Comparison of ENCODE assay signal across 30 cellular contexts in genomic region chr10:33111652-33112051, GRCh38.
A peak's percentile ranks its signal among the peaks of the same experiment; 100 is the strongest.
DNase-seq lines count a peak whose midpoint lies in the region; ATAC-seq and TF ChIP-seq lines count a peak whose summit lies in the region.
"Had no signal": no experiment of that assay in that cellular context is flagged by ENCODE, and none has a peak within 500 bp of the region (broad histone marks: within the 10 kb centered on the region; RNA-seq: fewer than 3 reads in every experiment).

No MANE protein-coding gene starts in this region.

- no peak overlapping the region for H3K4me3 ChIP-seq in CD8-positive, alpha-beta memory T cell (ENCODE audit: low read length)
- no peak overlapping the region for H3K4me3 ChIP-seq in effector memory CD4-positive, alpha-beta T cell (ENCODE audit: insufficient read depth, low read depth, low read length, poor library complexity, severe bottlenecking)
- H3K4me3 ChIP-seq in smooth muscle cell = no peak overlapping the region
- H3K4me3 ChIP-seq: GM23338, left lung, ovary, right atrium auricular region, SJCRH30 had no signal

- no peak overlapping the region for H3K27ac ChIP-seq in CD8-positive, alpha-beta memory T cell (ENCODE audit: low read depth, low read length)
- peak overlapping the region; percentile 74 for H3K27ac ChIP-seq in effector memory CD4-positive, alpha-beta T cell (ENCODE audit: insufficient read depth, low read length, poor library complexity, severe bottlenecking)
- H3K27ac ChIP-seq in smooth muscle cell (ENCODE audit: low read depth) = no peak overlapping the region
- H3K27ac ChIP-seq: HL-60, left lung, ovary, right atrium auricular region, SJCRH30 had no signal

- H3K27me3 ChIP-seq in CD8-positive, alpha-beta memory T cell (ENCODE audit: insufficient read depth, low read length, poor library complexity, severe bottlenecking) = no peaks in the 10 kb centered on the region
- H3K27me3 ChIP-seq in effector memory CD4-positive, alpha-beta T cell (replicated peaks; ENCODE audit: control insufficient read depth, insufficient read depth, low read length, poor library complexity, severe bottlenecking) = no peaks in the 10 kb centered on the region
- H3K27me3 ChIP-seq in smooth muscle cell (ENCODE audit: low read depth) = no peaks in the 10 kb centered on the region
- H3K27me3 ChIP-seq: left lung, ovary, right atrium auricular region, SJCRH30 had no signal

- no peak for DNase-seq in activated T-cell treated with anti-CD3 and anti-CD28 coated beads, Interleukin-2, amount 50 U/mL, for 24 hours
- DNase-seq in activated T-cell treated with anti-CD3 and anti-CD28 coated beads, Interleukin-2, amount 50 U/mL, for 48 hours = no peak
- no peak for DNase-seq in CD8-positive, alpha-beta memory T cell
- DNase-seq in effector memory CD4-positive, alpha-beta T cell = no peak
- DNase-seq in progenitor cell of endocrine pancreas (ENCODE audit: low spot score, unreplicated experiment) (no peak), smooth muscle cell (lab: John Stamatoyannopoulos, UW; ENCODE audit: unreplicated experiment) (no peak)
- DNase-seq: activated CD8-positive, alpha-beta T cell treated with anti-CD3 and anti-CD28 coated beads for 36 hours; activated naive CD4-positive, alpha-beta T cell treated with Interleukin-2 at 50 U/mL for 16 hours; activated T-cell treated with anti-CD3 and anti-CD28 coated beads for 4 hours; AML-193; amygdala; COR-L47; DMS79; GF-D8; Kasumi-1; left lung; midbrain; MV-4-11; NCI-H146; NCI-H2107; NCI-H524; ovary; SJCRH30; trophoblast cell had no signal

- CTCF ChIA-PET in CD8-positive, alpha-beta memory T cell (lab: Charles Lee) = interaction anchor here (1.7 kb wide), 1 partner anchor 44 kb away, joined by 4 read pairs; no protein-coding TSS in a partner anchor

- ATAC-seq in GM19455 (IDR thresholded peaks at IDR 0.05; ENCODE audit: unreplicated experiment) = no peak
- ATAC-seq: activated CD8-positive, alpha-beta T cell treated with anti-CD3 and anti-CD28 coated beads for 36 hours; GM23338; left lung had no signal

- 98% methylated on average over 6 of the region's 6 CpGs for WGBS in smooth muscle cell (ENCODE audit: low lambda C conversion rate)

- peaks cover 81% of the 10 kb centered on the region for H3K4me1 ChIP-seq in CD8-positive, alpha-beta memory T cell (ENCODE audit: insufficient read depth, low read length)
- peaks cover 76% of the 10 kb centered on the region for H3K4me1 ChIP-seq in effector memory CD4-positive, alpha-beta T cell (ENCODE audit: control insufficient read depth, insufficient read depth, low read length, poor library complexity, severe bottlenecking)
- peaks cover 26% of the 10 kb centered on the region for H3K4me1 ChIP-seq in smooth muscle cell (ENCODE audit: low read depth)

- H3K36me3 ChIP-seq in CD8-positive, alpha-beta memory T cell (ENCODE audit: insufficient read depth, low read length) = no peaks in the 10 kb centered on the region
- H3K36me3 ChIP-seq in effector memory CD4-positive, alpha-beta T cell (ENCODE audit: control insufficient read depth, insufficient read depth, low read length) = no peaks in the 10 kb centered on the region
- H3K36me3 ChIP-seq in smooth muscle cell (ENCODE audit: low read depth) = no peaks in the 10 kb centered on the region
- H3K36me3 ChIP-seq: left lung, ovary, right atrium auricular region, SJCRH30 had no signal

- H3K79me2 ChIP-seq in smooth muscle cell (ENCODE audit: low read depth) = no peaks in the 10 kb centered on the region

- H3K36me3 Mint-ChIP-seq in activated T-cell treated with anti-CD3 and anti-CD28 coated beads, Interleukin-2, amount 50 U/mL, for 24 hours (ENCODE audit: low read depth) = no peaks in the 10 kb centered on the region
- peaks cover 0 to 2% (median 0%) of the 10 kb centered on the region in 3 donors for H3K36me3 Mint-ChIP-seq in CD8-positive, alpha-beta memory T cell
- H3K36me3 Mint-ChIP-seq in IgD-negative memory B cell (no peaks in the 10 kb centered on the region), progenitor cell of endocrine pancreas (ENCODE audit: insufficient read depth) (no peaks in the 10 kb centered on the region)

- peaks cover 2% of the 10 kb centered on the region for H3K27me3 Mint-ChIP-seq in activated T-cell treated with anti-CD3 and anti-CD28 coated beads, Interleukin-2, amount 50 U/mL, for 24 hours
- H3K27me3 Mint-ChIP-seq in CD8-positive, alpha-beta memory T cell = no peaks in the 10 kb centered on the region
- H3K27me3 Mint-ChIP-seq in IgD-negative memory B cell (peaks cover 2% of the 10 kb centered on the region), progenitor cell of endocrine pancreas (peaks cover 8% of the 10 kb centered on the region)

- no peaks in the 10 kb centered on the region for H4K20me1 ChIP-seq in smooth muscle cell (ENCODE audit: low read depth)

- peaks cover 14% of the 10 kb centered on the region for H3F3A ChIP-seq in smooth muscle cell (ENCODE audit: low read depth)

- H3K4me1 Mint-ChIP-seq in activated T-cell treated with anti-CD3 and anti-CD28 coated beads, Interleukin-2, amount 50 U/mL, for 24 hours (ENCODE audit: low read depth) = peaks cover 82% of the 10 kb centered on the region
- peaks cover 89 to 98% (median 94%) of the 10 kb centered on the region in 3 donors for H3K4me1 Mint-ChIP-seq in CD8-positive, alpha-beta memory T cell
- H3K4me1 Mint-ChIP-seq in IgD-negative memory B cell = peaks cover 65 to 74% (median 74%) of the 10 kb centered on the region in 3 donors
- H3K4me1 Mint-ChIP-seq in progenitor cell of endocrine pancreas (ENCODE audit: low read depth) = peaks cover 9% of the 10 kb centered on the region

- TF ChIP-seq CTCF in progenitor cell of endocrine pancreas (IDR thresholded peaks at IDR 0.05; ENCODE audit: unreplicated experiment) (no peak), smooth muscle cell (IDR thresholded peaks at IDR 0.05; ENCODE audit: borderline replicate concordance, insufficient read depth, poor library complexity, severe bottlenecking) (no peak)

- no peaks in the 10 kb centered on the region for H3K9me3 ChIP-seq in CD8-positive, alpha-beta memory T cell (ENCODE audit: low read length)
- no peaks in the 10 kb centered on the region for H3K9me3 ChIP-seq in effector memory CD4-positive, alpha-beta T cell (ENCODE audit: control insufficient read depth, low read length)
- H3K9me3 ChIP-seq in smooth muscle cell (replicated peaks; ENCODE audit: low read depth) = no peaks in the 10 kb centered on the region
- H3K9me3 ChIP-seq: left lung, ovary, right atrium auricular region, SJCRH30 had no signal

- H2AFZ ChIP-seq in smooth muscle cell (ENCODE audit: low read depth) = no peak overlapping the region
- H2AFZ ChIP-seq: GM23338 had no signal

- H3K4me3 Mint-ChIP-seq in activated T-cell treated with anti-CD3 and anti-CD28 coated beads, Interleukin-2, amount 50 U/mL, for 24 hours = no peak overlapping the region
- peak overlapping the region in 5 of 7 donors; percentile 7 to 80 (median 69) for H3K4me3 Mint-ChIP-seq in CD8-positive, alpha-beta memory T cell
- H3K4me3 Mint-ChIP-seq in IgD-negative memory B cell (peak overlapping the region in 3 of 4 donors; percentile 54 to 83 (median 65)), progenitor cell of endocrine pancreas (ENCODE audit: low read depth) (no peak overlapping the region)
- H3K4me3 Mint-ChIP-seq: activated CD8-positive, alpha-beta T cell treated with anti-CD3 and anti-CD28 coated beads for 36 hours; GM23338; nephron had no signal

- POLR2A ChIA-PET in CD8-positive, alpha-beta memory T cell (lab: Charles Lee) = no interaction called here

- H3K27ac Mint-ChIP-seq in activated T-cell treated with anti-CD3 and anti-CD28 coated beads, Interleukin-2, amount 50 U/mL, for 24 hours = peak overlapping the region; percentile 74
- peak overlapping the region in 7 of 8 donors; percentile 62 to 98 (median 93) for H3K27ac Mint-ChIP-seq in CD8-positive, alpha-beta memory T cell
- peak overlapping the region; percentile 84 to 95 (median 90) for H3K27ac Mint-ChIP-seq in IgD-negative memory B cell
- H3K27ac Mint-ChIP-seq in progenitor cell of endocrine pancreas = no peak overlapping the region
- H3K27ac Mint-ChIP-seq: GM23338 had no signal

- no peak overlapping the region for H3K4me2 ChIP-seq in smooth muscle cell
- H3K4me2 ChIP-seq: GM23338 had no signal

- no peaks in the 10 kb centered on the region for H3K9me3 Mint-ChIP-seq in activated T-cell treated with anti-CD3 and anti-CD28 coated beads, Interleukin-2, amount 50 U/mL, for 24 hours
- H3K9me3 Mint-ChIP-seq in CD8-positive, alpha-beta memory T cell = no peaks in the 10 kb centered on the region
- H3K9me3 Mint-ChIP-seq in IgD-negative memory B cell (no peaks in the 10 kb centered on the region), progenitor cell of endocrine pancreas (ENCODE audit: low read depth) (no peaks in the 10 kb centered on the region)
- H3K9me3 Mint-ChIP-seq: activated CD8-positive, alpha-beta T cell treated with anti-CD3 and anti-CD28 coated beads for 36 hours; GM23338; nephron had no signal

- no peak overlapping the region for H3K9ac ChIP-seq in smooth muscle cell (ENCODE audit: low read depth)

Comparison
In these comparisons a context has a peak if more than half of its experiments do, and no peak if none do; other contexts are left out.
1. H3K4me3 Mint-ChIP-seq: peak in CD8-positive, alpha-beta memory T cell (5 of 7) and IgD-negative memory B cell (3 of 4); none in activated T-cell treated with anti-CD3 and anti-CD28 coated beads, Interleukin-2, amount 50 U/mL, for 24 hours (single experiment) and progenitor cell of endocrine pancreas (single experiment).